Comparison of ENCODE assay signal across 20 cellular contexts in the genomic region with DNA sequence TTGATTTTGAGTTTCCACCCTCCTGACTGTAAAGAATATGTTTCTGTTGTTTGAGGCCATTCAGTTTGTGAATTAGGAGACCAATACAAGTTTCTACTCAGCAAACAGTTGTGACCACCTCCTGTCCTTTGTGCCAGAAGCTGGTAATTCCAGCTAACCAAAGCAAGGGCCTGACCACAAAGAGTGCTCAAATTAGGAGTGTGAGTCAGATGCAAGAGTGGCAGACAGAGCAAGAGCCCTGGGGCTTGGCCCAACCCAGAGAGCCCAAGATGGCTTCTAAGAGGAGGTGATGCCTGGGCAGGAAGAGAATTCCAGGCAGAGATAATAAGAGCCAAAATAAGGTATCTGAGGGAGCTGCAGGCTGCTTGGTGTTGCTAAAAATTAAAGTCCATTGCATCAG.
"Had no signal": no experiment of that assay in that cellular context is flagged by ENCODE, and none has a peak within 500 bp of the region (broad histone marks: within the 10 kb centered on the region; RNA-seq: fewer than 3 reads in every experiment).

No MANE protein-coding gene starts in this region.

- H3K36me3 ChIP-seq: colonic mucosa, thoracic aorta had no signal

- H3K27ac ChIP-seq: colonic mucosa, thoracic aorta had no signal

- ATAC-seq: activated CD4-positive, alpha-beta T cell treated with anti-CD3 and anti-CD28 coated beads for 36 hours; sciatic nerve; WTC11 had no signal

- H3K4me1 Mint-ChIP-seq: activated CD4-positive, alpha-beta T cell treated with anti-CD3 and anti-CD28 coated beads for 36 hours; activated naive CD8-positive, alpha-beta T cell treated with anti-CD3 and anti-CD28 coated beads, Interleukin-2, amount 10 ng/mL, durations not matched to agents 7 days and 5 days; central memory CD8-positive, alpha-beta T cell; stimulated activated memory B cell treated with anti-CD40 and anti-IgM and Interleukin-4, amounts not matched to agents 10 μg/mL and 1 μg/mL and 100 μg/mL, for 72 hours had no signal

- H3K4me3 Mint-ChIP-seq: activated CD4-positive, alpha-beta memory T cell treated with anti-CD3 and anti-CD28 coated beads for 36 hours; activated CD4-positive, alpha-beta T cell treated with anti-CD3 and anti-CD28 coated beads for 36 hours; activated naive CD8-positive, alpha-beta T cell treated with anti-CD3 and anti-CD28 coated beads, Interleukin-2, amount 10 ng/mL, durations not matched to agents 7 days and 5 days; brain; central memory CD8-positive, alpha-beta T cell; endodermal cell; neural crest cell; stimulated activated memory B cell treated with anti-CD40 and anti-IgM and Interleukin-4, amounts not matched to agents 10 μg/mL and 1 μg/mL and 100 μg/mL, for 72 hours; WTC11 had no signal

- H3K9me3 Mint-ChIP-seq: activated CD4-positive, alpha-beta memory T cell treated with anti-CD3 and anti-CD28 coated beads for 36 hours; activated naive CD8-positive, alpha-beta T cell treated with anti-CD3 and anti-CD28 coated beads, Interleukin-2, amount 10 ng/mL, durations not matched to agents 7 days and 5 days; central memory CD8-positive, alpha-beta T cell had no signal

- H3K36me3 Mint-ChIP-seq: activated CD4-positive, alpha-beta memory T cell treated with anti-CD3 and anti-CD28 coated beads for 36 hours; activated naive CD8-positive, alpha-beta T cell treated with anti-CD3 and anti-CD28 coated beads, Interleukin-2, amount 10 ng/mL, durations not matched to agents 7 days and 5 days; brain; stimulated activated memory B cell treated with anti-CD40 and anti-IgM and Interleukin-4, amounts not matched to agents 10 μg/mL and 1 μg/mL and 100 μg/mL, for 72 hours had no signal

- H3K4me3 ChIP-seq: colonic mucosa, lung, thoracic aorta had no signal

- H3K27me3 ChIP-seq: colonic mucosa had no signal

- H3K27me3 Mint-ChIP-seq: activated naive CD8-positive, alpha-beta T cell treated with anti-CD3 and anti-CD28 coated beads, Interleukin-2, amount 10 ng/mL, durations not matched to agents 7 days and 5 days had no signal

- H3K27ac Mint-ChIP-seq: activated CD4-positive, alpha-beta memory T cell treated with anti-CD3 and anti-CD28 coated beads for 36 hours; activated CD4-positive, alpha-beta T cell treated with anti-CD3 and anti-CD28 coated beads for 36 hours; activated naive CD8-positive, alpha-beta T cell treated with anti-CD3 and anti-CD28 coated beads, Interleukin-2, amount 10 ng/mL, durations not matched to agents 7 days and 5 days; brain; endodermal cell; stimulated activated memory B cell treated with anti-CD40 and anti-IgM and Interleukin-4, amounts not matched to agents 10 μg/mL and 1 μg/mL and 100 μg/mL, for 72 hours; WTC11 had no signal

- H3K4me1 ChIP-seq: colonic mucosa had no signal

- DNase-seq: activated CD4-positive, alpha-beta memory T cell treated with anti-CD3 and anti-CD28 coated beads for 36 hours; activated CD4-positive, alpha-beta T cell treated with anti-CD3 and anti-CD28 coated beads for 36 hours; activated naive CD4-positive, alpha-beta T cell treated with Interleukin-2 at 50 U/mL for 16 hours; activated naive CD8-positive, alpha-beta T cell treated with anti-CD3 and anti-CD28 coated beads, Interleukin-2, amount 10 ng/mL, durations not matched to agents 7 days and 5 days; activated T-cell treated with anti-CD3 and anti-CD28 coated beads for 4 hours; amygdala; colonic mucosa; endodermal cell; foreskin melanocyte; glutamatergic neuron; hippocampal formation; stimulated activated CD4-positive, alpha-beta T cell treated with anti-CD3 and anti-CD28 coated beads, Interleukin-4, amount 100 ng/mL, for 24 hours had no signal

- H3K9me3 ChIP-seq: colonic mucosa, thoracic aorta had no signal
